In the genomic region with DNA sequence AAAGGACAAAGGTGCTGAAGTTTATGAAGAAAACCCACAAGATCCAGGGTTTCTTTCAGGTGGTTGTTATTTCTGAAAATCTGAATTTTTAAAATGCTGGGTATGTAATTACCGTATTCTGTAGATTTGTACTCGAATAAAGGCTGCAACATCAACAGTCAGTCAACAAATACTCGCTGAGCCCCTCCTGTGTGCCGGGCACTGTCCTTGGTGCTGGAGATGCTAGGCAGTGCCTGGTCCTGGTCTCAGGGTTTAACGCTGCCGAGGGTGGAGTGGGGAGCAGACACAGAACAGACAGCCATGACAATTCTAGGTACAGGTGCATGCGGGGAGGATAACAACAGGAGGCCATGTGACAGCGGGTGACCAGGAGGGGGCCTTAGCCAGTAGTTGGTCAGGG, we compare ENCODE assay signal across 1 cellular context.
TF ChIP-seq lines count a peak whose summit lies in the region.

No MANE protein-coding gene starts in this region.

TF ChIP-seq in liver, 16 proteins besides CTCF, POLR2A, EP300 and RAD21 (continued from another document):
- TF ChIP-seq, protein P1, sequence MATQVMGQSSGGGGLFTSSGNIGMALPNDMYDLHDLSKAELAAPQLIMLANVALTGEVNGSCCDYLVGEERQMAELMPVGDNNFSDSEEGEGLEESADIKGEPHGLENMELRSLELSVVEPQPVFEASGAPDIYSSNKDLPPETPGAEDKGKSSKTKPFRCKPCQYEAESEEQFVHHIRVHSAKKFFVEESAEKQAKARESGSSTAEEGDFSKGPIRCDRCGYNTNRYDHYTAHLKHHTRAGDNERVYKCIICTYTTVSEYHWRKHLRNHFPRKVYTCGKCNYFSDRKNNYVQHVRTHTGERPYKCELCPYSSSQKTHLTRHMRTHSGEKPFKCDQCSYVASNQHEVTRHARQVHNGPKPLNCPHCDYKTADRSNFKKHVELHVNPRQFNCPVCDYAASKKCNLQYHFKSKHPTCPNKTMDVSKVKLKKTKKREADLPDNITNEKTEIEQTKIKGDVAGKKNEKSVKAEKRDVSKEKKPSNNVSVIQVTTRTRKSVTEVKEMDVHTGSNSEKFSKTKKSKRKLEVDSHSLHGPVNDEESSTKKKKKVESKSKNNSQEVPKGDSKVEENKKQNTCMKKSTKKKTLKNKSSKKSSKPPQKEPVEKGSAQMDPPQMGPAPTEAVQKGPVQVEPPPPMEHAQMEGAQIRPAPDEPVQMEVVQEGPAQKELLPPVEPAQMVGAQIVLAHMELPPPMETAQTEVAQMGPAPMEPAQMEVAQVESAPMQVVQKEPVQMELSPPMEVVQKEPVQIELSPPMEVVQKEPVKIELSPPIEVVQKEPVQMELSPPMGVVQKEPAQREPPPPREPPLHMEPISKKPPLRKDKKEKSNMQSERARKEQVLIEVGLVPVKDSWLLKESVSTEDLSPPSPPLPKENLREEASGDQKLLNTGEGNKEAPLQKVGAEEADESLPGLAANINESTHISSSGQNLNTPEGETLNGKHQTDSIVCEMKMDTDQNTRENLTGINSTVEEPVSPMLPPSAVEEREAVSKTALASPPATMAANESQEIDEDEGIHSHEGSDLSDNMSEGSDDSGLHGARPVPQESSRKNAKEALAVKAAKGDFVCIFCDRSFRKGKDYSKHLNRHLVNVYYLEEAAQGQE (IDR thresholded peaks at IDR 0.05): peak; percentile 89
TF ChIP-seq in liver: peak in this region for 1.
